ENCODE assay signal across 9 cellular contexts in genomic region chr1:32755098-32755809, GRCh38. TPM values are rescaled to one million over a fixed set of nuclear protein-coding genes. Genes with fewer than 3 reads are reported as not detected.
DNase-seq lines count a peak whose midpoint lies in the region; ATAC-seq, FAIRE-seq and TF ChIP-seq lines count a peak whose summit lies in the region.
"Had no signal": no experiment of that assay in that cellular context is flagged by ENCODE, and none has a peak within 500 bp of the region (broad histone marks: within the 10 kb centered on the region; RNA-seq: fewer than 3 reads in every experiment).

No MANE protein-coding gene starts in this region.

- H3K27ac ChIP-seq in foreskin keratinocyte (peak overlapping the region; percentile 47), pancreas (peak overlapping the region; percentile 81 to 99 (median 90))

- no peak for FAIRE-seq in pancreas (lab: Jason Lieb, UNC)
- FAIRE-seq in GM19239 (lab: Jason Lieb, UNC), result no peak

- H3K9me3 Mint-ChIP-seq in T-cell, result no peaks in the 10 kb centered on the region

- H3K27me3 ChIP-seq in BJ (ENCODE audit: control insufficient read depth, insufficient read depth, low read length) (peaks cover 2% of the 10 kb centered on the region), foreskin keratinocyte (no peaks in the 10 kb centered on the region), pancreas (no peaks in the 10 kb centered on the region)

- DNase-seq in BJ (ENCODE audit: low read depth) (no peak), T-cell (no peak), foreskin keratinocyte (no peak), pancreas (peak in 1 of 6 donors; percentile 53), AG08396 (ENCODE audit: low spot score) (no peak), NCI-H748 (lab: John Stamatoyannopoulos, UW; ENCODE audit: unreplicated experiment) (no peak), GM19239 (ENCODE audit: insufficient read length, low spot score) (no peak)
- DNase-seq: DMS153 had no signal

- H3K4me1 ChIP-seq in foreskin keratinocyte (peaks cover 20% of the 10 kb centered on the region), pancreas (peaks cover 24 to 35% (median 32%) of the 10 kb centered on the region in 3 donors)

- H3K4me3 Mint-ChIP-seq in T-cell, result peak overlapping the region; percentile 29 to 78 (median 31)

- H3K4me1 Mint-ChIP-seq in T-cell, result peaks cover 15 to 24% (median 23%) of the 10 kb centered on the region in 3 donors

- WGBS in pancreas, 2 donors, result 20 to 24% methylated on average over 10 of the region's 10 CpGs

- H3K36me3 ChIP-seq in BJ (ENCODE audit: control insufficient read depth, insufficient read depth, low read length), result no peaks in the 10 kb centered on the region
- H3K36me3 ChIP-seq in pancreas, result no peaks in the 10 kb centered on the region

- no peaks in the 10 kb centered on the region for H3K36me3 Mint-ChIP-seq in T-cell

- CTCF ChIA-PET in BJ (lab: Yijun Ruan, JAX), result interaction anchor here (0.5 to 3.2 kb wide), 4 partner anchors 12 to 46 kb away, joined by 3 to 11 read pairs (median 7); no protein-coding TSS in a partner anchor
- CTCF ChIA-PET in T-cell (lab: Charles Lee), result no interaction called here

- intact Hi-C loops in pancreas (cut with DNase I), result no loop called here

- H3K27me3 Mint-ChIP-seq in T-cell, result no peaks in the 10 kb centered on the region

- no peaks in the 10 kb centered on the region for H3K9me3 ChIP-seq in pancreas

- POLR2A ChIA-PET in BJ (lab: Charles Lee) (no interaction called here), T-cell (lab: Charles Lee) (no interaction called here)

- H3K4me3 ChIP-seq in BJ (ENCODE audit: low read depth, low read length) (peak overlapping the region; percentile 46), pancreas (peak overlapping the region; percentile 80 to 87 (median 82))

- no peak overlapping the region for H3K27ac Mint-ChIP-seq in T-cell

- ATAC-seq in T-cell (replicated peaks in 1 of 4) (no peak), foreskin keratinocyte (no peak), pancreas (no peak), GM19351 (IDR thresholded peaks at IDR 0.05; ENCODE audit: unreplicated experiment) (no peak)

- TF ChIP-seq CTCF in BJ (IDR thresholded peaks at IDR 0.05; ENCODE audit: insufficient read depth, low read depth, low read length), result no peak
- TF ChIP-seq CTCF in foreskin keratinocyte (conservative IDR thresholded peaks at IDR 0.05), result no peak
- TF ChIP-seq CTCF in pancreas (IDR thresholded peaks at IDR 0.05), result no peak

RNA-seq across cellular contexts. Expression of gene SYNC, which starts 52.7 kb away (rescaled TPM):
- polyA plus RNA-seq in BJ (2011; rRNA removed) (57.3 and 60.5 TPM in 2 replicates), foreskin keratinocyte (1.6 and 2.2 TPM in 2 replicates), pancreas (under 1 TPM; 0.52 to 0.91 TPM)
- polyA minus RNA-seq in BJ (2011; rRNA and poly(A)+ RNA removed), result 29.3 and 34.6 TPM in 2 replicates
- total RNA-seq in T-cell (under 1 TPM in 1 of 5 donors, not detected in 4; 0.07 TPM), foreskin keratinocyte (4.5 and 6.6 TPM in 2 replicates), pancreas (1 to 10 TPM in 3 of 6 donors, under 1 TPM in 3; 0.28 to 1.3 (median 0.80) TPM)
